Comparison of ENCODE assay signal across 26 cellular contexts in genomic region chr10:48452879-48453412, GRCh38.
DNase-seq lines count a peak whose midpoint lies in the region; ATAC-seq, FAIRE-seq and TF ChIP-seq lines count a peak whose summit lies in the region.
"Had no signal": no experiment of that assay in that cellular context is flagged by ENCODE, and none has a peak within 500 bp of the region (broad histone marks: within the 10 kb centered on the region; RNA-seq: fewer than 3 reads in every experiment).

No MANE protein-coding gene starts in this region.

- H3K4me3 ChIP-seq in right atrium auricular region, result no peak overlapping the region
- H3K4me3 ChIP-seq in kidney (ENCODE audit: low read length in 2 of 2), result no peak overlapping the region
- H3K4me3 ChIP-seq: gastroesophageal sphincter, left lung, SJCRH30, suprapubic skin, upper lobe of right lung had no signal

- no peak overlapping the region for H3K9ac ChIP-seq in kidney (ENCODE audit: low read length in 2 of 2)

- H3K9me3 ChIP-seq in right atrium auricular region (no peaks in the 10 kb centered on the region), kidney (ENCODE audit: control insufficient read depth in 1 of 2, low read length in 2 of 2) (no peaks in the 10 kb centered on the region)
- H3K9me3 ChIP-seq: gastroesophageal sphincter, left lung, SJCRH30, suprapubic skin, upper lobe of right lung had no signal

- no peaks in the 10 kb centered on the region for H3K9me3 Mint-ChIP-seq in osteocyte (ENCODE audit: unreplicated experiment)
- H3K9me3 Mint-ChIP-seq: activated naive CD8-positive, alpha-beta T cell treated with anti-CD3 and anti-CD28 coated beads, Interleukin-2, amount 10 ng/mL, durations not matched to agents 7 days and 5 days had no signal

- TF ChIP-seq CTCF in right atrium auricular region (IDR thresholded peaks at IDR 0.05) (no peak), kidney (IDR thresholded peaks at IDR 0.05; ENCODE audit: borderline replicate concordance, extremely low read depth, insufficient read depth) (no peak), osteocyte (IDR thresholded peaks at IDR 0.05) (no peak)

- H3K27me3 Mint-ChIP-seq in osteocyte (ENCODE audit: unreplicated experiment), result no peaks in the 10 kb centered on the region
- H3K27me3 Mint-ChIP-seq: activated naive CD8-positive, alpha-beta T cell treated with anti-CD3 and anti-CD28 coated beads, Interleukin-2, amount 10 ng/mL, durations not matched to agents 7 days and 5 days had no signal

- H3K27ac Mint-ChIP-seq in osteocyte (ENCODE audit: unreplicated experiment), result no peak overlapping the region
- H3K27ac Mint-ChIP-seq: activated naive CD8-positive, alpha-beta T cell treated with anti-CD3 and anti-CD28 coated beads, Interleukin-2, amount 10 ng/mL, durations not matched to agents 7 days and 5 days had no signal

- H3K36me3 ChIP-seq in right atrium auricular region (no peaks in the 10 kb centered on the region), kidney (ENCODE audit: control insufficient read depth in 1 of 2, insufficient read depth in 2 of 2, low read length in 2 of 2) (no peaks in the 10 kb centered on the region)
- H3K36me3 ChIP-seq: left lung, SJCRH30, upper lobe of right lung had no signal

- H3K27me3 ChIP-seq in right atrium auricular region, result no peaks in the 10 kb centered on the region
- H3K27me3 ChIP-seq: SJCRH30, suprapubic skin, upper lobe of right lung had no signal

- FAIRE-seq in kidney (lab: Jason Lieb, UNC), result no peak
- FAIRE-seq: A204.1, colon, H1 had no signal

- H3K4me3 Mint-ChIP-seq in osteocyte (ENCODE audit: unreplicated experiment), result no peak overlapping the region
- H3K4me3 Mint-ChIP-seq: activated naive CD8-positive, alpha-beta T cell treated with anti-CD3 and anti-CD28 coated beads, Interleukin-2, amount 10 ng/mL, durations not matched to agents 7 days and 5 days had no signal

- no peak for ATAC-seq in GM18502 (IDR thresholded peaks at IDR 0.05; ENCODE audit: poor library complexity, unreplicated experiment)
- ATAC-seq: gastroesophageal sphincter, upper lobe of right lung had no signal

- H3K27ac ChIP-seq in right atrium auricular region (no peak overlapping the region), kidney (ENCODE audit: low read depth in 2 of 2, low read length in 2 of 2) (no peak overlapping the region)
- H3K27ac ChIP-seq: gastroesophageal sphincter, left lung, SJCRH30, suprapubic skin, upper lobe of right lung had no signal

- intact Hi-C loops in cardiac septum (cut with DNase I) (no loop called here), kidney (cut with DNase I) (no loop called here)

- peaks cover 0 to 22% of the 10 kb centered on the region in 2 donors for H3K4me1 ChIP-seq in right atrium auricular region
- H3K4me1 ChIP-seq in kidney (ENCODE audit: control insufficient read depth in 1 of 2, insufficient read depth in 1 of 2, low read depth in 1 of 2, low read length in 2 of 2), result peaks cover 0 to 5% of the 10 kb centered on the region in 2 donors
- H3K4me1 ChIP-seq: suprapubic skin had no signal

- H3K36me3 Mint-ChIP-seq in osteocyte (ENCODE audit: unreplicated experiment), result no peaks in the 10 kb centered on the region
- H3K36me3 Mint-ChIP-seq: activated naive CD8-positive, alpha-beta T cell treated with anti-CD3 and anti-CD28 coated beads, Interleukin-2, amount 10 ng/mL, durations not matched to agents 7 days and 5 days had no signal

- DNase-seq in cardiac septum (ENCODE audit: low spot score) (peak; percentile 70), right atrium auricular region (ENCODE audit: low spot score) (no peak), kidney (peak; percentile 27), osteocyte (ENCODE audit: extremely low spot score, unreplicated experiment) (peak; percentile 82), activated gamma-delta T cell (lab: John Stamatoyannopoulos, UW) (no peak), AG08396 (ENCODE audit: low spot score) (no peak)
- no peak for DNase-seq in stimulated activated CD4-positive, alpha-beta T cell treated with anti-CD3 and anti-CD28 coated beads, Interleukin-2, amount 100 ng/mL, for 48 hours
- DNase-seq: activated CD4-positive, alpha-beta T cell treated with anti-CD3 and anti-CD28 coated beads for 4 hours; activated naive CD8-positive, alpha-beta T cell treated with anti-CD3 and anti-CD28 coated beads, Interleukin-2, amount 10 ng/mL, durations not matched to agents 7 days and 5 days; AML-193; effector CD4-positive, alpha-beta T cell; hypothalamus; left lung; NCI-H1092; NCI-H1694; NCI-H446; SJCRH30; stimulated activated naive CD4-positive, alpha-beta T cell; SW 1271 had no signal

- H3K4me1 Mint-ChIP-seq in osteocyte (ENCODE audit: unreplicated experiment), result peaks cover 5% of the 10 kb centered on the region
- H3K4me1 Mint-ChIP-seq: activated naive CD8-positive, alpha-beta T cell treated with anti-CD3 and anti-CD28 coated beads, Interleukin-2, amount 10 ng/mL, durations not matched to agents 7 days and 5 days had no signal

Comparison
In these comparisons a context has a peak if more than half of its experiments do, and no peak if none do; other contexts are left out.
1. DNase-seq: peak in cardiac septum (single experiment), kidney (single experiment) and osteocyte (single experiment); none in right atrium auricular region (single experiment), activated gamma-delta T cell (single experiment), AG08396 (single experiment) and stimulated activated CD4-positive, alpha-beta T cell treated with anti-CD3 and anti-CD28 coated beads, Interleukin-2, amount 100 ng/mL, for 48 hours (0 of 2).